Comparison of ENCODE assay signal across 19 cellular contexts in genomic region chr4:184651899-184652298, GRCh38. TPM values are rescaled to one million over a fixed set of nuclear protein-coding genes. Genes with fewer than 3 reads are reported as not detected.
DNase-seq lines count a peak whose midpoint lies in the region; ATAC-seq and TF ChIP-seq lines count a peak whose summit lies in the region.
"Had no signal": no experiment of that assay in that cellular context is flagged by ENCODE, and none has a peak within 500 bp of the region (broad histone marks: within the 10 kb centered on the region; RNA-seq: fewer than 3 reads in every experiment).

No MANE protein-coding gene starts in this region.

- no peak overlapping the region for H3K4me3 Mint-ChIP-seq in T-helper 17 cell
- peak overlapping the region; percentile 66 for H3K4me3 Mint-ChIP-seq in neural crest cell
- no peak overlapping the region for H3K4me3 Mint-ChIP-seq in mesothelial cell of epicardium
- no peak overlapping the region for H3K4me3 Mint-ChIP-seq in activated CD8-positive, alpha-beta T cell treated with anti-CD3 and anti-CD28 coated beads, Interleukin-2, amount 10 ng/mL, durations not matched to agents 7 days and 5 days

- H3K9ac ChIP-seq in DND-41 (ENCODE audit: low read depth, low read length) (peak overlapping the region; percentile 17; the same call in 1 of the 2 replicates), iPS-15b (ENCODE audit: low read depth, low read length) (peak overlapping the region; percentile 8)
- H3K9ac ChIP-seq: BLaER1 treated with 17β-estradiol and CSF1 and Interleukin-3, amounts not matched to agents 10 nM and 100 nM had no signal

- peaks cover 26% of the 10 kb centered on the region for H3K4me1 Mint-ChIP-seq in T-helper 17 cell
- peaks cover 31% of the 10 kb centered on the region for H3K4me1 Mint-ChIP-seq in neural crest cell
- peaks cover 28% of the 10 kb centered on the region for H3K4me1 Mint-ChIP-seq in mesothelial cell of epicardium
- H3K4me1 Mint-ChIP-seq in activated CD8-positive, alpha-beta T cell treated with anti-CD3 and anti-CD28 coated beads, Interleukin-2, amount 10 ng/mL, durations not matched to agents 7 days and 5 days (ENCODE audit: low read depth): peaks cover 27% of the 10 kb centered on the region

- peaks cover 17% of the 10 kb centered on the region; the same call in 1 of the 2 replicates for H4K20me1 ChIP-seq in DND-41 (ENCODE audit: insufficient read depth, low read length)

- peaks cover 7% of the 10 kb centered on the region for H3K36me3 Mint-ChIP-seq in T-helper 17 cell (ENCODE audit: low read depth)
- no peaks in the 10 kb centered on the region for H3K36me3 Mint-ChIP-seq in neural crest cell (ENCODE audit: low read depth)
- H3K36me3 Mint-ChIP-seq in mesothelial cell of epicardium: peaks cover 7% of the 10 kb centered on the region
- H3K36me3 Mint-ChIP-seq in activated CD8-positive, alpha-beta T cell treated with anti-CD3 and anti-CD28 coated beads, Interleukin-2, amount 10 ng/mL, durations not matched to agents 7 days and 5 days (ENCODE audit: low read depth): peaks cover 27% of the 10 kb centered on the region

- H3K27me3 ChIP-seq in DND-41 (ENCODE audit: insufficient read depth, low read length, poor library complexity): no peaks in the 10 kb centered on the region
- no peaks in the 10 kb centered on the region for H3K27me3 ChIP-seq in iPS-15b (ENCODE audit: control insufficient read depth, insufficient read depth, low read length)
- H3K27me3 ChIP-seq: BLaER1 treated with 17β-estradiol and CSF1 and Interleukin-3, amounts not matched to agents 10 nM and 100 nM; SJCRH30 had no signal

- peaks cover 37% of the 10 kb centered on the region for H3K79me2 ChIP-seq in DND-41 (ENCODE audit: insufficient read depth, low read length)

- TF ChIP-seq CTCF in DND-41 (IDR thresholded peaks at IDR 0.05; ENCODE audit: borderline replicate concordance, extremely low read depth, low read length, poor library complexity, severe bottlenecking) (no peak), neural crest cell (conservative IDR thresholded peaks at IDR 0.05) (no peak), mesothelial cell of epicardium (IDR thresholded peaks at IDR 0.05; ENCODE audit: unreplicated experiment) (no peak)

- H3K4me1 ChIP-seq in DND-41 (ENCODE audit: insufficient read depth, low read length): peaks cover 31% of the 10 kb centered on the region
- H3K4me1 ChIP-seq in iPS-15b (ENCODE audit: control insufficient read depth, insufficient read depth, low read length): peaks cover 8% of the 10 kb centered on the region

- H3K36me3 ChIP-seq in DND-41 (ENCODE audit: insufficient read depth, low read length): peaks cover 30% of the 10 kb centered on the region
- no peaks in the 10 kb centered on the region for H3K36me3 ChIP-seq in iPS-15b (ENCODE audit: control insufficient read depth, insufficient read depth, low read length)
- H3K36me3 ChIP-seq: SJCRH30 had no signal

- H3K9me3 ChIP-seq in DND-41 (ENCODE audit: insufficient read depth, low read length, severe bottlenecking): no peaks in the 10 kb centered on the region
- no peaks in the 10 kb centered on the region for H3K9me3 ChIP-seq in T-helper 17 cell (ENCODE audit: control insufficient read depth, low read length, poor library complexity, severe bottlenecking)
- H3K9me3 ChIP-seq in iPS-15b (ENCODE audit: control insufficient read depth, insufficient read depth, low read length): no peaks in the 10 kb centered on the region
- H3K9me3 ChIP-seq: BLaER1 treated with 17β-estradiol and CSF1 and Interleukin-3, amounts not matched to agents 10 nM and 100 nM; SJCRH30 had no signal

- H3K4me3 ChIP-seq in DND-41 (ENCODE audit: low read depth in 1 of 2, low read length in 2 of 2) (no peak overlapping the region), iPS-15b (ENCODE audit: low read depth, low read length) (no peak overlapping the region)
- H3K4me3 ChIP-seq: BLaER1 treated with 17β-estradiol and CSF1 and Interleukin-3, amounts not matched to agents 10 nM and 100 nM; PC-9; SJCRH30 had no signal

- no peak for ATAC-seq in DND-41 (ENCODE audit: insufficient read depth, low read depth)
- ATAC-seq in T-helper 17 cell: no peak
- ATAC-seq in activated CD8-positive, alpha-beta T cell treated with anti-CD3 and anti-CD28 coated beads, Interleukin-2, amount 10 ng/mL, durations not matched to agents 7 days and 5 days: no peak

- CTCF ChIA-PET in activated CD8-positive, alpha-beta T cell treated with anti-CD3 and anti-CD28 coated beads, Interleukin-2, amount 10 ng/mL, durations not matched to agents 7 days and 5 days (lab: Charles Lee): no interaction called here

- H3K27ac Mint-ChIP-seq in T-helper 17 cell (peak overlapping the region; percentile 84), neural crest cell (ENCODE audit: unreplicated experiment) (no peak overlapping the region), mesothelial cell of epicardium (no peak overlapping the region)
- no peak overlapping the region for H3K27ac Mint-ChIP-seq in activated CD8-positive, alpha-beta T cell treated with anti-CD3 and anti-CD28 coated beads, Interleukin-2, amount 10 ng/mL, durations not matched to agents 7 days and 5 days

- H3K27me3 Mint-ChIP-seq in T-helper 17 cell (no peaks in the 10 kb centered on the region), neural crest cell (ENCODE audit: low read depth) (no peaks in the 10 kb centered on the region), mesothelial cell of epicardium (ENCODE audit: low read depth) (no peaks in the 10 kb centered on the region)
- H3K27me3 Mint-ChIP-seq in activated CD8-positive, alpha-beta T cell treated with anti-CD3 and anti-CD28 coated beads, Interleukin-2, amount 10 ng/mL, durations not matched to agents 7 days and 5 days (ENCODE audit: low read depth): no peaks in the 10 kb centered on the region

- H3K27ac ChIP-seq in DND-41 (ENCODE audit: low read length): no peak overlapping the region
- H3K27ac ChIP-seq: BLaER1 treated with 17β-estradiol and CSF1 and Interleukin-3, amounts not matched to agents 10 nM and 100 nM; PC-9; SJCRH30 had no signal

- POLR2A ChIA-PET in activated CD8-positive, alpha-beta T cell treated with anti-CD3 and anti-CD28 coated beads, Interleukin-2, amount 10 ng/mL, durations not matched to agents 7 days and 5 days (lab: Charles Lee): no interaction called here

- no peak overlapping the region for H3K4me2 ChIP-seq in DND-41 (ENCODE audit: insufficient read depth, low read length)
- H3K4me2 ChIP-seq: PC-9 had no signal

- DNase-seq in DND-41: no peak
- DNase-seq in T-helper 17 cell: no peak
- no peak for DNase-seq in neural crest cell (ENCODE audit: low read depth, low spot score)
- no peak for DNase-seq in mesothelial cell of epicardium (ENCODE audit: low spot score in 2 of 2, unreplicated experiment in 2 of 2)
- no peak for DNase-seq in activated CD8-positive, alpha-beta T cell treated with anti-CD3 and anti-CD28 coated beads, Interleukin-2, amount 10 ng/mL, durations not matched to agents 7 days and 5 days
- DNase-seq in DMS153 treated with DMSO at 0.1 percent for 48 hours (lab: John Stamatoyannopoulos, UW; ENCODE audit: unreplicated experiment): no peak
- DNase-seq: GDM1, HCEC 1CT, Kasumi-1, MM.1S, NCI-H1092, NCI-H1436 treated with DMSO at 0.1 percent for 48 hours, NCI-H2029, NCI-H345, NCI-H524 treated with DMSO at 0.1 percent for 48 hours, PC-9, SJCRH30 had no signal

- no peak overlapping the region for H2AFZ ChIP-seq in DND-41 (ENCODE audit: low read depth, low read length)
- H2AFZ ChIP-seq: PC-9 had no signal

- H3K9me3 Mint-ChIP-seq in neural crest cell (no peaks in the 10 kb centered on the region), mesothelial cell of epicardium (no peaks in the 10 kb centered on the region)
- H3K9me3 Mint-ChIP-seq in activated CD8-positive, alpha-beta T cell treated with anti-CD3 and anti-CD28 coated beads, Interleukin-2, amount 10 ng/mL, durations not matched to agents 7 days and 5 days (ENCODE audit: insufficient read depth): no peaks in the 10 kb centered on the region

RNA-seq across cellular contexts. Expression of gene PRIMPOL, which starts 2.4 kb away (rescaled TPM):
- total RNA-seq in T-helper 17 cell (1 to 10 TPM; 5.9 to 9.5 TPM), neural crest cell (20.1 and 24.5 TPM in 2 replicates), mesothelial cell of epicardium (20.7 to 22.3 TPM (median 20.9 TPM) in 3 replicates)
- total RNA-seq in activated CD8-positive, alpha-beta T cell treated with anti-CD3 and anti-CD28 coated beads, Interleukin-2, amount 10 ng/mL, durations not matched to agents 7 days and 5 days: 10 to 100 TPM; 24.9 to 26.9 TPM

RNA-seq across cellular contexts. Expression of gene CASP3, which starts 2.7 kb away (rescaled TPM):
- total RNA-seq in T-helper 17 cell (10 to 100 TPM in 1 of 2 donors, 1 to 10 TPM in 1; 8.6 to 18.5 TPM), neural crest cell (39.6 and 46.8 TPM in 2 replicates), mesothelial cell of epicardium (20.3 to 21.5 TPM (median 21.0 TPM) in 3 replicates)
- 10 to 100 TPM; 71.7 to 78.0 TPM for total RNA-seq in activated CD8-positive, alpha-beta T cell treated with anti-CD3 and anti-CD28 coated beads, Interleukin-2, amount 10 ng/mL, durations not matched to agents 7 days and 5 days
